ENCODE assay signal across 12 cellular contexts in the genomic region with DNA sequence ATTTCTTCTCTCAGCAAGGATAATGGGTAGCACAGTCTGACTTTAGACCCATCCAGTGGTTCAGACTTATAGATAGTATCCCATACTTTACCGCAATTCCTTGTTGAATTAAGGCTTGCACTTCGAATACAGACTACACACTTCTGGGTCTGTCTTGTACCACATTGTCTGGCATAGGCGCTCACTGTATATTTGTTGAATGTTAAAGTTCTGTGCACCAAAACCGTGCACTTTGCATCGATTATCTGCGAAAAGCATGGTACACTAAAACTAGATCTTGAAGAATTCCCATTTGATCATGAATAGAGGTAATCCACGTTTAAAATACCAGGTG. TPM values are rescaled to one million over a fixed set of nuclear protein-coding genes. Genes with fewer than 3 reads are reported as not detected.
DNase-seq lines count a peak whose midpoint lies in the region; ATAC-seq and TF ChIP-seq lines count a peak whose summit lies in the region.
"Had no signal": no experiment of that assay in that cellular context is flagged by ENCODE, and none has a peak within 500 bp of the region (broad histone marks: within the 10 kb centered on the region; RNA-seq: fewer than 3 reads in every experiment).

No MANE protein-coding gene starts in this region.

- no CpG with 5 or more reads among the region's 7 CpGs for WGBS in H9 (ENCODE audit: extremely low coverage, insufficient read length, low lambda C conversion rate)

- CTCF ChIA-PET in CD4-positive, alpha-beta T cell (lab: Charles Lee): no interaction called here

- no peak overlapping the region for H3K27ac Mint-ChIP-seq in CD4-positive, alpha-beta T cell
- no peak overlapping the region for H3K27ac Mint-ChIP-seq in H9
- H3K27ac Mint-ChIP-seq in naive thymus-derived CD8-positive, alpha-beta T cell: no peak overlapping the region
- H3K27ac Mint-ChIP-seq: CD4-positive, CD25-positive, alpha-beta regulatory T cell; natural killer cell had no signal

- peak overlapping the region; percentile 1 for H3K4me3 Mint-ChIP-seq in CD4-positive, alpha-beta T cell
- peak overlapping the region; percentile 66 to 87 for H3K4me3 Mint-ChIP-seq in H9
- H3K4me3 Mint-ChIP-seq in naive thymus-derived CD8-positive, alpha-beta T cell: peak overlapping the region in 7 of 10 donors; percentile 36 to 66 (median 59)
- H3K4me3 Mint-ChIP-seq: natural killer cell had no signal

- H3K9me3 ChIP-seq in CD4-positive, alpha-beta T cell (ENCODE audit: control insufficient read depth, low read length): no peaks in the 10 kb centered on the region
- H3K9me3 ChIP-seq in H9 (ENCODE audit: control insufficient read depth, low read depth, low read length): no peaks in the 10 kb centered on the region
- no peaks in the 10 kb centered on the region for H3K9me3 ChIP-seq in endocrine pancreas (ENCODE audit: control insufficient read depth, low read length)

- no peaks in the 10 kb centered on the region; the same call in 1 of the 2 replicates for H3K79me2 ChIP-seq in H9 (ENCODE audit: insufficient read depth, low read length)

- no peak overlapping the region for H2BK120ac ChIP-seq in H9 (ENCODE audit: low read depth, low read length, poor library complexity, severe bottlenecking)

- H2AK5ac ChIP-seq in H9 (ENCODE audit: insufficient read length, low read length): no peak overlapping the region

- H3K27me3 ChIP-seq in CD4-positive, alpha-beta T cell (ENCODE audit: control insufficient read depth, insufficient read depth, low read length): peaks cover 43% of the 10 kb centered on the region
- H3K27me3 ChIP-seq in H9 (ENCODE audit: insufficient read depth, low read length) (peaks cover 18% of the 10 kb centered on the region; the same call in 1 of the 2 replicates), endocrine pancreas (ENCODE audit: control insufficient read depth, insufficient read depth, low read length) (peaks cover 11% of the 10 kb centered on the region)

- H3K4me1 ChIP-seq in H9 (ENCODE audit: insufficient read depth, low read length): peaks cover 3% of the 10 kb centered on the region; the same call in 1 of the 2 replicates
- H3K4me1 ChIP-seq in endocrine pancreas (ENCODE audit: control insufficient read depth, insufficient read depth, low read length): peaks cover 3% of the 10 kb centered on the region

- no peak overlapping the region for H3K14ac ChIP-seq in H9 (ENCODE audit: insufficient read depth, low read length)

- no peak overlapping the region for H2BK12ac ChIP-seq in H9 (ENCODE audit: insufficient read length, low read depth, low read length)

- no peaks in the 10 kb centered on the region for H3K36me3 Mint-ChIP-seq in CD4-positive, alpha-beta T cell (ENCODE audit: low read depth)
- peaks cover 0 to 7% (median 0%) of the 10 kb centered on the region in 3 experiments; a peak in 1 of 7 replicates for H3K36me3 Mint-ChIP-seq in H9 (ENCODE audit: insufficient read depth in 1 of 3, low read depth in 3 of 3)
- peaks cover 0 to 5% (median 0%) of the 10 kb centered on the region in 3 donors for H3K36me3 Mint-ChIP-seq in naive thymus-derived CD8-positive, alpha-beta T cell
- H3K36me3 Mint-ChIP-seq: CD4-positive, CD25-positive, alpha-beta regulatory T cell had no signal

- H3K36me3 ChIP-seq in endocrine pancreas (ENCODE audit: control insufficient read depth, insufficient read depth, low read length): no peaks in the 10 kb centered on the region

- ATAC-seq in CD4-positive, alpha-beta T cell (ENCODE audit: poor library complexity): no peak
- no peak for ATAC-seq in naive thymus-derived CD8-positive, alpha-beta T cell
- no peak for ATAC-seq in HG03045 (IDR thresholded peaks at IDR 0.05; ENCODE audit: unreplicated experiment)
- ATAC-seq: natural killer cell had no signal

- POLR2A ChIA-PET in CD4-positive, alpha-beta T cell (lab: Charles Lee): no interaction called here
- POLR2A ChIA-PET in naive thymus-derived CD8-positive, alpha-beta T cell (lab: Charles Lee): no interaction called here

- no peak overlapping the region for H2BK15ac ChIP-seq in H9 (ENCODE audit: low read depth, low read length)

- no peak overlapping the region for H3K27ac ChIP-seq in CD4-positive, alpha-beta T cell (ENCODE audit: low read depth, low read length)
- H3K27ac ChIP-seq in H9 (ENCODE audit: insufficient read length, low read depth, low read length): no peak overlapping the region

- H3K18ac ChIP-seq in H9 (ENCODE audit: insufficient read length, low read depth, low read length): no peak overlapping the region

- TF ChIP-seq CTCF in CD4-positive, alpha-beta T cell (IDR thresholded peaks at IDR 0.05): no peak
- TF ChIP-seq CTCF in H9 (conservative IDR thresholded peaks at IDR 0.05): no peak

- peak overlapping the region; percentile 37 for H3K4me2 ChIP-seq in H9 (ENCODE audit: insufficient read depth, insufficient read length, low read length)

- H4K20me1 ChIP-seq in H9 (ENCODE audit: control insufficient read depth, insufficient read depth, insufficient read length): no peaks in the 10 kb centered on the region

- no peak overlapping the region for H2BK20ac ChIP-seq in H9 (ENCODE audit: low read depth, low read length, poor library complexity, severe bottlenecking)

- intact Hi-C loops in CD4-positive, alpha-beta T cell (cut with DNase I, micrococcal nuclease): no loop called here

- no peaks in the 10 kb centered on the region for H3K79me1 ChIP-seq in H9 (ENCODE audit: insufficient read depth, low read depth, low read length, poor library complexity, severe bottlenecking)

- H3K23me2 ChIP-seq in H9 (ENCODE audit: insufficient read length, low read depth, low read length, poor library complexity, severe bottlenecking): peaks cover 16% of the 10 kb centered on the region

- H3K4me3 ChIP-seq in endocrine pancreas (ENCODE audit: control insufficient read depth, insufficient read depth, low read length): peak overlapping the region; percentile 49

- no peak overlapping the region for H4K91ac ChIP-seq in H9 (ENCODE audit: insufficient read length, low read depth, low read length)

- H3K27me3 Mint-ChIP-seq in CD4-positive, alpha-beta T cell: peaks cover 42% of the 10 kb centered on the region
- H3K27me3 Mint-ChIP-seq in H9 (ENCODE audit: low read depth): peaks cover 40% of the 10 kb centered on the region
- H3K27me3 Mint-ChIP-seq in naive thymus-derived CD8-positive, alpha-beta T cell: peaks cover 20 to 49% (median 34%) of the 10 kb centered on the region in 5 donors

- no peaks in the 10 kb centered on the region for H3K9me3 Mint-ChIP-seq in CD4-positive, alpha-beta T cell
- H3K9me3 Mint-ChIP-seq in H9: no peaks in the 10 kb centered on the region; a peak in 2 of 5 replicates
- peaks cover 0 to 7% (median 0%) of the 10 kb centered on the region in 9 donors for H3K9me3 Mint-ChIP-seq in naive thymus-derived CD8-positive, alpha-beta T cell
- H3K9me3 Mint-ChIP-seq: natural killer cell had no signal

- no peak overlapping the region for H4K5ac ChIP-seq in H9 (ENCODE audit: insufficient read length, low read depth, low read length)

- H3T11ph ChIP-seq in H9 (ENCODE audit: low read length): no peak overlapping the region

- DNase-seq in CD4-positive, alpha-beta T cell: no peak
- no peak for DNase-seq in H9
- DNase-seq in naive thymus-derived CD8-positive, alpha-beta T cell: no peak
- no peak for DNase-seq in HUDEP-2 (lab: John Stamatoyannopoulos, UW; ENCODE audit: unreplicated experiment in 76 of 76)
- no peak for DNase-seq in mucosa of gallbladder (ENCODE audit: low spot score)
- DNase-seq in activated gamma-delta T cell (lab: John Stamatoyannopoulos, UW): no peak
- DNase-seq: CD4-positive, CD25-positive, alpha-beta regulatory T cell; natural killer cell; NCI-H187; NK-92 treated with Interleukin-12 subunit alpha and Interleukin-12 subunit beta, amount 100 ng/mL, for 24 hours had no signal

- H2BK5ac ChIP-seq in H9 (ENCODE audit: insufficient read length, low read length): no peak overlapping the region

- H2AFZ ChIP-seq in H9 (ENCODE audit: low read length): no peak overlapping the region

- H3K56ac ChIP-seq in H9 (ENCODE audit: insufficient read length, low read depth, low read length): no peak overlapping the region

- H3K9ac ChIP-seq in H9 (ENCODE audit: extremely low read depth, insufficient read length, low read length) (no peak overlapping the region), endocrine pancreas (ENCODE audit: control insufficient read depth, insufficient read depth, low read length) (no peak overlapping the region)

- no peak overlapping the region for H3K4ac ChIP-seq in H9 (ENCODE audit: low read depth, low read length)

- no peak overlapping the region for H3K23ac ChIP-seq in H9 (ENCODE audit: insufficient read length, low read depth, low read length)

- H4K8ac ChIP-seq in H9 (replicated peaks; ENCODE audit: insufficient read length, low read depth, low read length): no peak overlapping the region

- H3K4me1 Mint-ChIP-seq in CD4-positive, alpha-beta T cell (ENCODE audit: low read depth): peaks cover 14% of the 10 kb centered on the region
- peaks cover 30 to 34% of the 10 kb centered on the region in 2 experiments for H3K4me1 Mint-ChIP-seq in H9
- peaks cover 2 to 18% (median 10%) of the 10 kb centered on the region in 4 donors for H3K4me1 Mint-ChIP-seq in naive thymus-derived CD8-positive, alpha-beta T cell

RNA-seq across cellular contexts. Expression of a gene that starts 0.6 kb away (rescaled TPM):
- total RNA-seq in CD4-positive, alpha-beta T cell: not detected
- total RNA-seq in H9 (2021) (3.3 and 3.4 TPM in 2 replicates), mucosa of gallbladder (7.5 TPM)
- not detected for total RNA-seq in naive thymus-derived CD8-positive, alpha-beta T cell
- not detected for polyA plus RNA-seq in naive thymus-derived CD8-positive, alpha-beta T cell

RNA-seq across cellular contexts. Expression of a gene that starts 37.2 kb away (rescaled TPM):
- not detected for total RNA-seq in CD4-positive, alpha-beta T cell
- total RNA-seq in H9 (2021): not detected in 2 replicates
- total RNA-seq in naive thymus-derived CD8-positive, alpha-beta T cell: not detected
- not detected for polyA plus RNA-seq in naive thymus-derived CD8-positive, alpha-beta T cell
- not detected for total RNA-seq in mucosa of gallbladder
- total RNA-seq: CD4-positive, CD25-positive, alpha-beta regulatory T cell; natural killer cell had no signal
- polyA plus RNA-seq: CD4-positive, CD25-positive, alpha-beta regulatory T cell had no signal

Comparison
In these comparisons a context has a peak if more than half of its experiments do, and no peak if none do; other contexts are left out.
1. H3K4me3 Mint-ChIP-seq: peak in every context shown above with its lines; median percentile 76 in H9; 59 in naive thymus-derived CD8-positive, alpha-beta T cell; 1 in CD4-positive, alpha-beta T cell.